ENCODE assay signal across 29 cellular contexts in the genomic region with DNA sequence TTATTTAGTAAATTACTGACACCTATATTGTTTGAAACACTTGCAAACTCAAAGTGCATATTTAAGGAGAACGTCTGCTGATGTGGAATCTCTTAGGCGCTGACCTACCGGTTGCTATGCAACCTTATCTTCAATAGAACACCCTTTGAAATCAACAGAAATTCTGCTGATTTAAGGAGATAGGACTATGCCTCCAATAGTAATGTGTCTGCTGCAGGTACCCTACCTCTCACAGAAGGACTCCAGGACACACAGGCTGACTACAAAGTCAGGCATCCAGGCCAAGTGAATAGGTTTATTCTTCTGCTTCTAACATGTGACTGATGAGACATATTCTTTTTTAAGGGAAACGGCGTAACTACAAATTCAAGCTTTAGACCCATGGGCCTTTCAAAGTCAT.
"Had no signal": no experiment of that assay in that cellular context is flagged by ENCODE, and none has a peak within 500 bp of the region (broad histone marks: within the 10 kb centered on the region; RNA-seq: fewer than 3 reads in every experiment).

No MANE protein-coding gene starts in this region.

- H3K9me3 Mint-ChIP-seq: activated CD8-positive, alpha-beta T cell treated with anti-CD3 and anti-CD28 coated beads for 36 hours; activated T-cell treated with anti-CD3 and anti-CD28 coated beads, Interleukin-2, amount 50 U/mL, for 4 hours; dendritic cell treated with granulocyte-macrophage colony-stimulating factor and Interleukin-4, amounts not matched to agents 40 ng/mL and 50 ng/mL, for 4 days; endodermal cell had no signal

- H3K4me3 Mint-ChIP-seq: activated B cell treated with CpG ODN at 0.5 μM for 24 hours; activated CD8-positive, alpha-beta T cell treated with anti-CD3 and anti-CD28 coated beads for 36 hours; activated naive CD8-positive, alpha-beta T cell; activated T-cell treated with anti-CD3 and anti-CD28 coated beads, Interleukin-2, amount 50 U/mL, for 4 hours; activated T-helper 17 cell treated with anti-CD3 and anti-CD28 coated beads, Interleukin-2, amount 50 U/mL, for 72 hours; central memory CD8-positive, alpha-beta T cell; dendritic cell treated with granulocyte-macrophage colony-stimulating factor and Interleukin-4, amounts not matched to agents 40 ng/mL and 50 ng/mL, for 4 days; endodermal cell had no signal

- H3K4me3 ChIP-seq: coronary artery, dorsolateral prefrontal cortex, heart left ventricle had no signal

- H3K4me1 Mint-ChIP-seq: activated B cell treated with CpG ODN at 0.5 μM for 24 hours; activated T-helper 17 cell treated with anti-CD3 and anti-CD28 coated beads, Interleukin-2, amount 50 U/mL, for 72 hours; central memory CD8-positive, alpha-beta T cell; endodermal cell had no signal

- DNase-seq: activated B cell treated with CpG ODN at 0.5 μM for 24 hours; activated CD4-positive, alpha-beta T cell treated with anti-CD3 and anti-CD28 coated beads for 48 hours; activated CD4-positive, alpha-beta T cell treated with anti-CD3 and anti-CD28 coated beads, Interleukin-2, amount 50 U/mL, for 1 hour; activated CD4-positive, alpha-beta T cell treated with anti-CD3 and anti-CD28 coated beads, Interleukin-2, amount 50 U/mL, for 48 hours; activated CD8-positive, alpha-beta memory T cell treated with anti-CD3 and anti-CD28 coated beads for 24 hours; activated CD8-positive, alpha-beta T cell treated with anti-CD3 and anti-CD28 coated beads for 36 hours; activated effector memory CD4-positive, alpha-beta T cell treated with Interleukin-2 at 50 U/mL for 16 hours; activated gamma-delta T cell treated with Interleukin-2 at 50 U/mL for 16 hours; activated naive CD4-positive, alpha-beta T cell treated with anti-CD3 and anti-CD28 coated beads, Interleukin-2, amount 50 U/mL, for 16 hours; activated naive CD4-positive, alpha-beta T cell treated with Interleukin-2 at 50 U/mL for 16 hours; activated T-cell treated with anti-CD3 and anti-CD28 coated beads, Interleukin-2, amount 50 U/mL, for 4 hours; amniotic stem cell; anterior cingulate cortex; brain microvascular endothelial cell; dorsolateral prefrontal cortex; effector memory CD4-positive, alpha-beta T cell; endodermal cell; foreskin fibroblast; glutamatergic neuron; heart left ventricle; T-helper 2 cell; WERI-Rb-1 had no signal

- H3K27me3 Mint-ChIP-seq: activated B cell treated with CpG ODN at 0.5 μM for 24 hours; activated CD8-positive, alpha-beta T cell treated with anti-CD3 and anti-CD28 coated beads for 36 hours; activated naive CD8-positive, alpha-beta T cell; activated T-helper 17 cell treated with anti-CD3 and anti-CD28 coated beads, Interleukin-2, amount 50 U/mL, for 72 hours; central memory CD8-positive, alpha-beta T cell; dendritic cell treated with granulocyte-macrophage colony-stimulating factor and Interleukin-4, amounts not matched to agents 40 ng/mL and 50 ng/mL, for 4 days had no signal

- H3K9me3 ChIP-seq: heart left ventricle had no signal

- H3K27ac Mint-ChIP-seq: activated B cell treated with CpG ODN at 0.5 μM for 24 hours; activated CD8-positive, alpha-beta T cell treated with anti-CD3 and anti-CD28 coated beads for 36 hours; activated naive CD8-positive, alpha-beta T cell; activated T-helper 17 cell treated with anti-CD3 and anti-CD28 coated beads, Interleukin-2, amount 50 U/mL, for 72 hours; dendritic cell treated with granulocyte-macrophage colony-stimulating factor and Interleukin-4, amounts not matched to agents 40 ng/mL and 50 ng/mL, for 4 days; endodermal cell had no signal

- H3K36me3 ChIP-seq: brain microvascular endothelial cell, heart left ventricle, WERI-Rb-1 had no signal

- H3K27me3 ChIP-seq: brain microvascular endothelial cell, dorsolateral prefrontal cortex, heart left ventricle had no signal

- H3K27ac ChIP-seq: brain microvascular endothelial cell, coronary artery, dorsolateral prefrontal cortex, heart left ventricle, WERI-Rb-1 had no signal

- H3K4me1 ChIP-seq: heart left ventricle had no signal

- H3K36me3 Mint-ChIP-seq: activated naive CD8-positive, alpha-beta T cell had no signal

- ATAC-seq: activated CD4-positive, CD25-positive, alpha-beta regulatory T cell treated with anti-CD3 and anti-CD28 coated beads, Interleukin-2, amount 50 U/mL, for 24 hours; activated CD8-positive, alpha-beta T cell treated with anti-CD3 and anti-CD28 coated beads for 36 hours; activated T-cell treated with anti-CD3 and anti-CD28 coated beads, Interleukin-2, amount 50 U/mL, for 4 hours; activated T-helper 17 cell treated with anti-CD3 and anti-CD28 coated beads, Interleukin-2, amount 50 U/mL, for 72 hours; esophagus mucosa; heart left ventricle had no signal
